Comparison of ENCODE assay signal across 9 cellular contexts in genomic region chr5:61327761-61328753, GRCh38. TPM values are rescaled to one million over a fixed set of nuclear protein-coding genes. Genes with fewer than 3 reads are reported as not detected.
DNase-seq lines count a peak whose midpoint lies in the region; ATAC-seq, FAIRE-seq and TF ChIP-seq lines count a peak whose summit lies in the region.
"Had no signal": no experiment of that assay in that cellular context is flagged by ENCODE, and none has a peak within 500 bp of the region (broad histone marks: within the 10 kb centered on the region; RNA-seq: fewer than 3 reads in every experiment).

No MANE protein-coding gene starts in this region.

- peak overlapping the region; percentile 100 for H3K27ac Mint-ChIP-seq in CD4-positive, alpha-beta T cell
- H3K27ac Mint-ChIP-seq in stimulated activated naive CD8-positive, alpha-beta T cell treated with anti-CD3 and anti-CD28 coated beads, Interleukin-15, amount 100 ng/mL, for 72 hours, result peak overlapping the region; percentile 19 to 81

- FAIRE-seq in D721Med (lab: Jason Lieb, UNC), result no peak

- no peaks in the 10 kb centered on the region for H3K9me3 Mint-ChIP-seq in CD4-positive, alpha-beta T cell
- no peaks in the 10 kb centered on the region for H3K9me3 Mint-ChIP-seq in stimulated activated naive CD8-positive, alpha-beta T cell treated with anti-CD3 and anti-CD28 coated beads, Interleukin-15, amount 100 ng/mL, for 72 hours
- H3K9me3 Mint-ChIP-seq: effector memory CD8-positive, alpha-beta T cell had no signal

- H3K36me3 ChIP-seq in spleen, result no peaks in the 10 kb centered on the region

- H3K27me3 ChIP-seq in CD4-positive, alpha-beta T cell (ENCODE audit: control insufficient read depth, insufficient read depth, low read length), result peaks cover 16% of the 10 kb centered on the region
- peaks cover 0 to 4% (median 0%) of the 10 kb centered on the region in 7 donors for H3K27me3 ChIP-seq in spleen (replicated peaks in 1 of 7)

- H3K4me3 Mint-ChIP-seq in CD4-positive, alpha-beta T cell, result peak overlapping the region; percentile 72
- H3K4me3 Mint-ChIP-seq in stimulated activated naive CD8-positive, alpha-beta T cell treated with anti-CD3 and anti-CD28 coated beads, Interleukin-15, amount 100 ng/mL, for 72 hours, result peak overlapping the region in 1 of 2 donors; percentile 19

- ATAC-seq in CD4-positive, alpha-beta T cell (ENCODE audit: poor library complexity), result no peak
- peak; percentile 22 for ATAC-seq in GM21423 (IDR thresholded peaks at IDR 0.05; ENCODE audit: unreplicated experiment)
- peak; percentile 44 for ATAC-seq in stimulated activated naive CD8-positive, alpha-beta T cell treated with anti-CD3 and anti-CD28 coated beads, Interleukin-15, amount 100 ng/mL, for 72 hours
- ATAC-seq: effector memory CD8-positive, alpha-beta T cell had no signal

- H3K4me1 Mint-ChIP-seq in CD4-positive, alpha-beta T cell (ENCODE audit: low read depth), result peaks cover 29% of the 10 kb centered on the region
- H3K4me1 Mint-ChIP-seq in stimulated activated naive CD8-positive, alpha-beta T cell treated with anti-CD3 and anti-CD28 coated beads, Interleukin-15, amount 100 ng/mL, for 72 hours, result peaks cover 36% of the 10 kb centered on the region

- WGBS in spleen, 5 donors, result 68 to 75% (median 73%) methylated on average over 6 of the region's 6 CpGs

- no peak for TF ChIP-seq POLR2A in spleen (IDR thresholded peaks at IDR 0.05)

- H3K27ac ChIP-seq in CD4-positive, alpha-beta T cell (ENCODE audit: low read depth, low read length), result no peak overlapping the region
- H3K27ac ChIP-seq in spleen, result no peak overlapping the region

- no peak for TF ChIP-seq CTCF in CD4-positive, alpha-beta T cell (IDR thresholded peaks at IDR 0.05)
- TF ChIP-seq CTCF in spleen (IDR thresholded peaks at IDR 0.05 in 8 of 11, conservative IDR thresholded peaks at IDR 0.05 in 3 of 11), result no peak
- no peak for TF ChIP-seq CTCF in D721Med (IDR thresholded peaks at IDR 0.05; ENCODE audit: insufficient read depth, missing control alignments)

- DNase-seq in CD4-positive, alpha-beta T cell, result no peak
- peak; percentile 89 for DNase-seq in M059J (ENCODE audit: low read depth)
- DNase-seq in dedifferentiated amniotic fluid mesenchymal stem cell (ENCODE audit: extremely low spot score), result peak; percentile 62
- DNase-seq in stimulated activated naive CD8-positive, alpha-beta T cell treated with anti-CD3 and anti-CD28 coated beads, Interleukin-15, amount 100 ng/mL, for 72 hours, result peak; percentile 41 to 55
- DNase-seq in spleen, result no peak
- no peak for DNase-seq in NCI-H2107 treated with DMSO at 0.1 percent for 48 hours (lab: John Stamatoyannopoulos, UW; ENCODE audit: unreplicated experiment)
- DNase-seq in D721Med (ENCODE audit: insufficient read length, low spot score), result no peak

- peaks cover 14% of the 10 kb centered on the region for H3K36me3 Mint-ChIP-seq in CD4-positive, alpha-beta T cell (ENCODE audit: low read depth)

- CTCF ChIA-PET in CD4-positive, alpha-beta T cell (lab: Charles Lee), result interaction anchor here (0.5 kb wide), 1 partner anchor 51 kb away, joined by 3 read pairs; no protein-coding TSS in a partner anchor

- intact Hi-C loops in CD4-positive, alpha-beta T cell (cut with DNase I, micrococcal nuclease), result loop anchor here in 1 of 2 experiments (2.0 kb wide), 1 partner anchor 165 kb away; the partner anchor contains the start of gene SMIM15
- intact Hi-C loops in spleen (cut with DNase I; ENCODE audit: low total_unique reads), result no loop called here

- POLR2A ChIA-PET in CD4-positive, alpha-beta T cell (lab: Charles Lee), result no interaction called here

- H3K4me1 ChIP-seq in spleen, result peaks cover 9 to 46% (median 22%) of the 10 kb centered on the region in 6 donors

- H3K4me3 ChIP-seq in spleen, result no peak overlapping the region

- H3K27me3 Mint-ChIP-seq in CD4-positive, alpha-beta T cell, result peaks cover 61% of the 10 kb centered on the region
- H3K27me3 Mint-ChIP-seq in stimulated activated naive CD8-positive, alpha-beta T cell treated with anti-CD3 and anti-CD28 coated beads, Interleukin-15, amount 100 ng/mL, for 72 hours, result peaks cover 27% of the 10 kb centered on the region

- no peaks in the 10 kb centered on the region for H3K9me3 ChIP-seq in CD4-positive, alpha-beta T cell (ENCODE audit: control insufficient read depth, low read length)
- no peaks in the 10 kb centered on the region for H3K9me3 ChIP-seq in spleen

RNA-seq across cellular contexts. Expression of gene ZSWIM6, which starts 4.0 kb away (rescaled TPM):
- 1 to 10 TPM; 4.1 TPM for total RNA-seq in CD4-positive, alpha-beta T cell
- total RNA-seq in M059J (2014; rRNA removed; shearing (Covaris generic)), result 5.3 and 10.9 TPM in 2 replicates
- total RNA-seq in spleen, result 10 to 100 TPM; 15.7 to 22.9 (median 19.1) TPM
- 1 to 10 TPM; 3.1 to 4.8 (median 3.4) TPM for polyA plus RNA-seq in spleen

Comparison
In these comparisons a context has a peak if more than half of its experiments do, and no peak if none do; other contexts are left out.
1. DNase-seq: peak in M059J (single experiment), dedifferentiated amniotic fluid mesenchymal stem cell (single experiment) and stimulated activated naive CD8-positive, alpha-beta T cell treated with anti-CD3 and anti-CD28 coated beads, Interleukin-15, amount 100 ng/mL, for 72 hours (2 of 2); none in CD4-positive, alpha-beta T cell (0 of 10), spleen (single experiment), NCI-H2107 treated with DMSO at 0.1 percent for 48 hours (single experiment) and D721Med (single experiment).